18 cellular contexts compared by ENCODE assay signal in genomic region chr7:107207459-107207858, GRCh38. TPM values are rescaled to one million over a fixed set of nuclear protein-coding genes. Genes with fewer than 3 reads are reported as not detected.
DNase-seq lines count a peak whose midpoint lies in the region; ATAC-seq and TF ChIP-seq lines count a peak whose summit lies in the region.
"Had no signal": no experiment of that assay in that cellular context is flagged by ENCODE, and none has a peak within 500 bp of the region (broad histone marks: within the 10 kb centered on the region; RNA-seq: fewer than 3 reads in every experiment).

No MANE protein-coding gene starts in this region.

- peaks cover 2% of the 10 kb centered on the region for H3K36me3 ChIP-seq in breast epithelium
- peaks cover 4% of the 10 kb centered on the region for H3K36me3 ChIP-seq in mammary epithelial cell (ENCODE audit: insufficient read depth, low read length)
- peaks cover 78% of the 10 kb centered on the region for H3K36me3 ChIP-seq in neutrophil
- H3K36me3 ChIP-seq in tibial artery, result peaks cover 30 to 61% (median 51%) of the 10 kb centered on the region in 3 donors
- no peaks in the 10 kb centered on the region; the same call in none of the 2 replicates for H3K36me3 ChIP-seq in H7 (replicated peaks; ENCODE audit: control insufficient read depth, insufficient read depth, low read length)

- H2AFZ ChIP-seq in mammary epithelial cell (ENCODE audit: low read depth, low read length), result no peak overlapping the region

- CTCF ChIA-PET in mammary epithelial cell (lab: Charles Lee; ENCODE audit: low non-redundant PET), result no interaction called here

- no peak for ATAC-seq in GM19395 (IDR thresholded peaks at IDR 0.05; ENCODE audit: unreplicated experiment)
- ATAC-seq: foreskin keratinocyte had no signal

- peaks cover 0 to under 1% (median 0%) of the 10 kb centered on the region in 5 experiments for H3K9me3 Mint-ChIP-seq in brain

- dilution Hi-C loops in mammary epithelial cell (cut with HindIII; ENCODE audit: low sequenced_read_pairs), result no loop called here

- no peak overlapping the region for H3K9ac ChIP-seq in mammary epithelial cell (ENCODE audit: insufficient read depth, low read length)

- no peaks in the 10 kb centered on the region for H3K79me2 ChIP-seq in mammary epithelial cell (ENCODE audit: insufficient read depth, low read length)

- DNase-seq in breast epithelium (ENCODE audit: low spot score in 2 of 2), result no peak
- DNase-seq in mammary epithelial cell, result no peak
- DNase-seq in tibial artery, result no peak
- no peak for DNase-seq in Kasumi-1 (lab: John Stamatoyannopoulos, UW)
- no peak for DNase-seq in H7
- DNase-seq: activated CD4-positive, CD25-positive, alpha-beta regulatory T cell treated with anti-CD3 and anti-CD28 coated beads, Interleukin-2, amount 50 U/mL, for 72 hours; activated effector memory CD4-positive, alpha-beta T cell treated with Interleukin-2 at 50 U/mL for 16 hours; DND-41; foreskin keratinocyte; NCI-H1436 treated with DMSO at 0.1 percent for 48 hours; NCI-H2171 treated with DMSO at 0.1 percent for 48 hours; OCI-M1; SJCRH30; stimulated activated CD4-positive, alpha-beta T cell treated with anti-CD3 and anti-CD28 coated beads, Interleukin-2, amount 100 ng/mL, for 24 hours had no signal

- H3K4me1 Mint-ChIP-seq in brain, result peaks cover 19% of the 10 kb centered on the region
- H3K4me1 Mint-ChIP-seq: CD14-positive monocyte had no signal

- H3K27me3 ChIP-seq in breast epithelium (no peaks in the 10 kb centered on the region), mammary epithelial cell (ENCODE audit: insufficient read depth, low read length) (no peaks in the 10 kb centered on the region), neutrophil (no peaks in the 10 kb centered on the region), tibial artery (no peaks in the 10 kb centered on the region), H7 (ENCODE audit: control insufficient read depth, insufficient read depth, low read length) (no peaks in the 10 kb centered on the region)
- H3K27me3 ChIP-seq: foreskin keratinocyte, SJCRH30 had no signal

- H3K4me1 ChIP-seq in breast epithelium, result peaks cover 0 to 9% of the 10 kb centered on the region in 2 donors
- H3K4me1 ChIP-seq in mammary epithelial cell (ENCODE audit: insufficient read depth, low read length), result no peaks in the 10 kb centered on the region
- H3K4me1 ChIP-seq in neutrophil (ENCODE audit: control insufficient read depth in 1 of 2, insufficient read depth in 1 of 2, low read depth in 1 of 2, low read length in 1 of 2), result no peaks in the 10 kb centered on the region
- H3K4me1 ChIP-seq in tibial artery, result peaks cover 0 to 31% (median 17%) of the 10 kb centered on the region in 4 donors
- H3K4me1 ChIP-seq: foreskin keratinocyte, SJCRH30 had no signal

- no peak overlapping the region for H3K4me3 ChIP-seq in breast epithelium
- no peak overlapping the region for H3K4me3 ChIP-seq in mammary epithelial cell (replicated peaks in 1 of 3; ENCODE audit: insufficient read depth in 1 of 3, low read depth in 2 of 3, low read length in 3 of 3)
- no peak overlapping the region for H3K4me3 ChIP-seq in neutrophil (ENCODE audit: low read depth in 1 of 2, low read length in 1 of 2)
- no peak overlapping the region for H3K4me3 ChIP-seq in tibial artery
- H3K4me3 ChIP-seq in H7 (ENCODE audit: insufficient read depth, low read depth, low read length), result no peak overlapping the region
- H3K4me3 ChIP-seq: SJCRH30 had no signal

- no TSS peak for BruUV-seq in mammary epithelial cell (replicated peaks; lab: Mats Ljungman, UMichigan)

- no peak overlapping the region for H3K4me2 ChIP-seq in mammary epithelial cell (ENCODE audit: insufficient read depth, low read depth, low read length)

- H3K4me3 Mint-ChIP-seq in brain, result peak overlapping the region in 1 of 5 experiments; percentile 12
- H3K4me3 Mint-ChIP-seq: CD14-positive monocyte had no signal

- in situ Hi-C loops in mammary epithelial cell (cut with MboI; ENCODE audit: low sequenced_read_pairs in 2 of 2), result loop anchor here in 1 of 2 donors (10.0 kb wide), 1 partner anchor 517 kb away; no protein-coding TSS in a partner anchor

- no peak for TF ChIP-seq CTCF in breast epithelium (IDR thresholded peaks at IDR 0.05)
- no peak for TF ChIP-seq CTCF in mammary epithelial cell (conservative IDR thresholded peaks at IDR 0.05 in 1 of 2, IDR thresholded peaks at IDR 0.05 in 1 of 2; ENCODE audit: extremely low read depth in 1 of 2, insufficient read depth in 1 of 2, low read depth in 1 of 2, low read length in 2 of 2)
- no peak for TF ChIP-seq CTCF in brain (conservative IDR thresholded peaks at IDR 0.05)
- TF ChIP-seq CTCF in neutrophil (IDR thresholded peaks at IDR 0.05), result no peak
- TF ChIP-seq CTCF in tibial artery (IDR thresholded peaks at IDR 0.05), result no peak

- H3K27ac Mint-ChIP-seq in brain, result peak overlapping the region in 4 of 5 experiments; percentile 75 to 96 (median 86)

- H3K9me3 ChIP-seq in breast epithelium (no peaks in the 10 kb centered on the region), mammary epithelial cell (replicated peaks; ENCODE audit: insufficient read depth, low read length) (no peaks in the 10 kb centered on the region), neutrophil (no peaks in the 10 kb centered on the region), tibial artery (no peaks in the 10 kb centered on the region)
- H3K9me3 ChIP-seq: SJCRH30 had no signal

- intact Hi-C loops in breast epithelium (cut with DNase I; ENCODE audit: low total_unique reads), result no loop called here
- intact Hi-C loops in mammary epithelial cell (cut with micrococcal nuclease), result no loop called here
- intact Hi-C loops in tibial artery (cut with DNase I; ENCODE audit: low total_unique reads), result no loop called here

- peaks cover 61% of the 10 kb centered on the region for H3K36me3 Mint-ChIP-seq in brain

- H4K20me1 ChIP-seq in mammary epithelial cell (ENCODE audit: insufficient read depth, low read length), result no peaks in the 10 kb centered on the region

- H3K27ac ChIP-seq in breast epithelium (peak overlapping the region; percentile 23 to 92), mammary epithelial cell (ENCODE audit: insufficient read depth, low read depth, low read length) (no peak overlapping the region), neutrophil (peak overlapping the region; percentile 1), tibial artery (peak overlapping the region; percentile 21 to 59)
- H3K27ac ChIP-seq: foreskin keratinocyte, SJCRH30 had no signal

- no peaks in the 10 kb centered on the region for H3K27me3 Mint-ChIP-seq in brain

- WGBS in mammary epithelial cell (ENCODE audit: low coverage, missing lambda C conversion rate), result 95% methylated on average over 5 of the region's 5 CpGs

- TF ChIP-seq POLR2A in breast epithelium (IDR thresholded peaks at IDR 0.05), result no peak

RNA-seq across cellular contexts. Expression of gene HBP1, which starts 38.7 kb away (rescaled TPM):
- total RNA-seq in breast epithelium (100 to 1,000 TPM; 166 to 269 (median 176) TPM), mammary epithelial cell (10 to 100 TPM; 23.6 to 52.3 TPM)
- polyA plus RNA-seq in mammary epithelial cell (18.0 TPM), brain (ENCODE audit: insufficient read depth, low read depth, low replicate concordance) (44.3 TPM)
- polyA minus RNA-seq in mammary epithelial cell, result 25.1 TPM
- 50.2 and 65.2 TPM in 2 replicates for total RNA-seq in H7 (2014; rRNA removed; shearing (Covaris generic))
